In genomic region chr2:96144481-96145027, GRCh38 we compare ENCODE assay signal across 9 cellular contexts. TPM values are rescaled to one million over a fixed set of nuclear protein-coding genes. Genes with fewer than 3 reads are reported as not detected.
DNase-seq lines count a peak whose midpoint lies in the region; TF ChIP-seq lines count a peak whose summit lies in the region.
"Had no signal": no experiment of that assay in that cellular context is flagged by ENCODE, and none has a peak within 500 bp of the region (broad histone marks: within the 10 kb centered on the region; RNA-seq: fewer than 3 reads in every experiment).

No MANE protein-coding gene starts in this region.

- no peak overlapping the region for H3K4me3 Mint-ChIP-seq in endothelial cell (ENCODE audit: unreplicated experiment)

- H2AFZ ChIP-seq in OCI-LY1 (ENCODE audit: low read length) (no peak overlapping the region), mesenchymal stem cell (ENCODE audit: low read depth, low read length) (peak overlapping the region; percentile 91)

- H3K27ac Mint-ChIP-seq in endothelial cell (ENCODE audit: unreplicated experiment): no peak overlapping the region

- H3K4me3 ChIP-seq in OCI-LY1 (ENCODE audit: low read depth, low read length, poor library complexity, severe bottlenecking) (peak overlapping the region; percentile 92), ascending aorta (peak overlapping the region; percentile 76 to 78), mesenchymal stem cell (ENCODE audit: insufficient read depth in 1 of 2, low read depth in 1 of 2, low read length in 2 of 2) (peak overlapping the region; percentile 59 to 74), thymus (ENCODE audit: low read length) (peak overlapping the region; percentile 75)
- H3K4me3 ChIP-seq: SK-N-MC had no signal

- no peak overlapping the region for H2AK5ac ChIP-seq in mesenchymal stem cell (ENCODE audit: low read length, severe bottlenecking)

- no peak overlapping the region for H2BK12ac ChIP-seq in mesenchymal stem cell (ENCODE audit: low read length in 2 of 2)

- H3K36me3 Mint-ChIP-seq in endothelial cell (ENCODE audit: low read depth, unreplicated experiment): no peaks in the 10 kb centered on the region

- DNase-seq in GM20000 (ENCODE audit: low spot score) (peak; percentile 29), ascending aorta (ENCODE audit: low spot score in 2 of 2) (no peak), mesenchymal stem cell (no peak), pons (ENCODE audit: low spot score) (no peak), endothelial cell (ENCODE audit: low spot score) (no peak), GDM1 (lab: John Stamatoyannopoulos, UW) (no peak)

- H3K4me1 Mint-ChIP-seq in endothelial cell (ENCODE audit: unreplicated experiment): peaks cover 8% of the 10 kb centered on the region

- peak overlapping the region; percentile 90 for H3K4me2 ChIP-seq in OCI-LY1 (ENCODE audit: low read length)
- peak overlapping the region; percentile 74 for H3K4me2 ChIP-seq in mesenchymal stem cell (ENCODE audit: low read length, poor library complexity, severe bottlenecking)

- H3F3A ChIP-seq in OCI-LY1 (ENCODE audit: insufficient read depth, low read length): no peaks in the 10 kb centered on the region

- H3K36me3 ChIP-seq in OCI-LY1 (ENCODE audit: insufficient read depth, low read length): peaks cover 28% of the 10 kb centered on the region
- no peaks in the 10 kb centered on the region for H3K36me3 ChIP-seq in ascending aorta
- H3K36me3 ChIP-seq in mesenchymal stem cell (ENCODE audit: control insufficient read depth in 1 of 2, insufficient read depth in 2 of 2, low read depth in 1 of 2, low read length in 2 of 2): peaks cover 0 to 2% of the 10 kb centered on the region in 2 experiments
- peaks cover 26% of the 10 kb centered on the region for H3K36me3 ChIP-seq in thymus (ENCODE audit: control insufficient read depth, insufficient read depth)

- peaks cover 18% of the 10 kb centered on the region for H3K27me3 Mint-ChIP-seq in endothelial cell (ENCODE audit: unreplicated experiment)

- intact Hi-C loops in ascending aorta (cut with DNase I): loop anchor here (1.0 to 5.0 kb wide), 4 partner anchors 64 to 364 kb away; partner anchors contain the start of genes CIAO1 and STARD7

- H3K14ac ChIP-seq in mesenchymal stem cell (ENCODE audit: low read length in 2 of 2): peak overlapping the region in 1 of 2 experiments; percentile 57

- H3K27ac ChIP-seq in OCI-LY1 (ENCODE audit: low read depth, low read length, poor library complexity, severe bottlenecking) (peak overlapping the region; percentile 55), ascending aorta (no peak overlapping the region), mesenchymal stem cell (ENCODE audit: low read length, poor library complexity, severe bottlenecking) (no peak overlapping the region), thymus (ENCODE audit: low read depth) (peak overlapping the region; percentile 99)
- H3K27ac ChIP-seq: SK-N-MC had no signal

- peak overlapping the region; percentile 32 for H4K91ac ChIP-seq in mesenchymal stem cell (ENCODE audit: low read length)

- no peaks in the 10 kb centered on the region for H4K20me1 ChIP-seq in OCI-LY1 (ENCODE audit: insufficient read depth, low read length)

- H3K27me3 ChIP-seq in OCI-LY1 (ENCODE audit: insufficient read depth, low read length) (no peaks in the 10 kb centered on the region), ascending aorta (no peaks in the 10 kb centered on the region), mesenchymal stem cell (ENCODE audit: control insufficient read depth in 1 of 2, insufficient read depth in 1 of 2, low read length in 2 of 2) (peaks cover 16 to 24% of the 10 kb centered on the region in 2 experiments), thymus (ENCODE audit: control insufficient read depth, insufficient read depth) (no peaks in the 10 kb centered on the region)

- peak overlapping the region; percentile 70 for H4K8ac ChIP-seq in mesenchymal stem cell (ENCODE audit: low read length)

- H3K9ac ChIP-seq in OCI-LY1 (ENCODE audit: low read length) (peak overlapping the region; percentile 90), mesenchymal stem cell (ENCODE audit: low read length) (peak overlapping the region; percentile 59)

- H3K79me1 ChIP-seq in mesenchymal stem cell (replicated peaks; ENCODE audit: low read length, poor library complexity, severe bottlenecking): no peaks in the 10 kb centered on the region

- no peak overlapping the region for H3K4ac ChIP-seq in mesenchymal stem cell (ENCODE audit: low read depth in 1 of 2, low read length in 2 of 2)

- H3K18ac ChIP-seq in mesenchymal stem cell (ENCODE audit: low read depth in 1 of 2, low read length in 2 of 2): peak overlapping the region in 1 of 2 experiments; percentile 68

- H3K9me2 ChIP-seq in OCI-LY1 (ENCODE audit: low read depth, low read length): no peaks in the 10 kb centered on the region

- H2BK15ac ChIP-seq in mesenchymal stem cell (ENCODE audit: low read depth, poor library complexity, severe bottlenecking): no peak overlapping the region

- no peak overlapping the region for H2BK5ac ChIP-seq in mesenchymal stem cell (ENCODE audit: low read depth, low read length, poor library complexity, severe bottlenecking)

- H3K4me1 ChIP-seq in OCI-LY1 (ENCODE audit: insufficient read depth, low read length, severe bottlenecking) (peaks cover 66% of the 10 kb centered on the region), ascending aorta (peaks cover 16 to 30% of the 10 kb centered on the region in 2 donors), mesenchymal stem cell (ENCODE audit: control insufficient read depth, insufficient read depth, low read depth, low read length) (peaks cover 29% of the 10 kb centered on the region), thymus (ENCODE audit: control insufficient read depth, insufficient read depth, low read length) (peaks cover 44% of the 10 kb centered on the region)

- no peaks in the 10 kb centered on the region for H3K79me2 ChIP-seq in OCI-LY1 (ENCODE audit: insufficient read depth, low read length)

- H3K9me3 ChIP-seq in OCI-LY1 (ENCODE audit: low read length): no peaks in the 10 kb centered on the region
- no peaks in the 10 kb centered on the region for H3K9me3 ChIP-seq in ascending aorta
- no peaks in the 10 kb centered on the region for H3K9me3 ChIP-seq in mesenchymal stem cell (ENCODE audit: control insufficient read depth, low read length)
- H3K9me3 ChIP-seq in thymus (ENCODE audit: control insufficient read depth): no peaks in the 10 kb centered on the region

- WGBS in mesenchymal stem cell: 7% methylated on average over 34 of the region's 35 CpGs
- 3% methylated on average over 35 of the region's 35 CpGs for WGBS in thymus

- TF ChIP-seq CTCF in GM20000 (IDR thresholded peaks at IDR 0.05; ENCODE audit: extremely low read depth, missing control alignments): no peak
- TF ChIP-seq CTCF in OCI-LY1 (IDR thresholded peaks at IDR 0.05; ENCODE audit: low read length): no peak
- no peak for TF ChIP-seq CTCF in ascending aorta (IDR thresholded peaks at IDR 0.05)
- TF ChIP-seq CTCF in endothelial cell (IDR thresholded peaks at IDR 0.05; ENCODE audit: unreplicated experiment): no peak

- no peak overlapping the region for H2BK120ac ChIP-seq in mesenchymal stem cell (ENCODE audit: low read depth, low read length)

- H3K23ac ChIP-seq in mesenchymal stem cell (ENCODE audit: low read length in 2 of 2): no peak overlapping the region

- no peaks in the 10 kb centered on the region for H3K9me3 Mint-ChIP-seq in endothelial cell (ENCODE audit: unreplicated experiment)

RNA-seq across cellular contexts. Expression of gene DUSP2, which starts 0.7 kb away (rescaled TPM):
- 7.2 TPM for total RNA-seq in ascending aorta
- polyA plus RNA-seq in mesenchymal stem cell (2013, experiment 1 of 2): 0.08 TPM
- polyA plus RNA-seq in mesenchymal stem cell (2013, experiment 2 of 2): 0.11 TPM
- 208 TPM for polyA plus RNA-seq in thymus
- not detected for total RNA-seq in endothelial cell (ENCODE audit: unreplicated experiment)

RNA-seq across cellular contexts. Expression of gene ASTL, which starts 6.3 kb away (rescaled TPM):
- not detected for total RNA-seq in ascending aorta
- polyA plus RNA-seq in mesenchymal stem cell (2013, experiment 1 of 2): not detected
- polyA plus RNA-seq in mesenchymal stem cell (2013, experiment 2 of 2): not detected
- 2.9 TPM for polyA plus RNA-seq in thymus
- not detected for total RNA-seq in endothelial cell (ENCODE audit: unreplicated experiment)

RNA-seq across cellular contexts. Expression of gene ADRA2B, which starts 28.2 kb away (rescaled TPM):
- total RNA-seq in ascending aorta (9.4 TPM), endothelial cell (ENCODE audit: unreplicated experiment) (0.46 TPM)
- polyA plus RNA-seq in mesenchymal stem cell (2013, experiment 1 of 2): not detected
- 0.01 TPM for polyA plus RNA-seq in mesenchymal stem cell (2013, experiment 2 of 2)
- polyA plus RNA-seq in thymus: 0.52 TPM

Comparison
In these comparisons a context has a peak if more than half of its experiments do, and no peak if none do; other contexts are left out.
1. H3K27ac ChIP-seq: peak in OCI-LY1 (single experiment) and thymus (single experiment); none in ascending aorta (0 of 2) and mesenchymal stem cell (single experiment).
2. Peak in every context shown above with its lines, with median percentiles within 50 percentile points of each other: H3K4me3 ChIP-seq.